12 cellular contexts compared by ENCODE assay signal in genomic region chr18:46196627-46197243, GRCh38.
"Had no signal": no experiment of that assay in that cellular context is flagged by ENCODE, and none has a peak within 500 bp of the region (broad histone marks: within the 10 kb centered on the region; RNA-seq: fewer than 3 reads in every experiment).

No MANE protein-coding gene starts in this region.

- DNase-seq: activated CD4-positive, alpha-beta T cell treated with anti-CD3 and anti-CD28 coated beads, Interleukin-2, amount 50 U/mL, for 1 hour; activated naive CD4-positive, alpha-beta T cell treated with anti-CD3 and anti-CD28 coated beads, Interleukin-2, amount 50 U/mL, for 16 hours; activated T-cell treated with anti-CD3 and anti-CD28 coated beads for 4 hours; central memory CD4-positive, alpha-beta T cell; lower lobe of right lung; naive B cell; pancreas; stimulated activated CD4-positive, alpha-beta T cell treated with anti-CD3 and anti-CD28 coated beads, Interleukin-4, amount 100 ng/mL, for 4 hours; stimulated activated CD8-positive, alpha-beta memory T cell treated with anti-CD3 and anti-CD28 coated beads, Interleukin-4, amount 100 ng/mL, for 48 hours; stimulated activated naive CD8-positive, alpha-beta T cell treated with anti-CD3 and anti-CD28 coated beads, Interleukin-15, Interleukin-2, amounts not matched to agents 100 U/mL and 50 U/mL, for 24 hours; T-cell; T-helper 9 cell had no signal

- ATAC-seq: lower lobe of right lung; pancreas; stimulated activated naive CD8-positive, alpha-beta T cell treated with anti-CD3 and anti-CD28 coated beads, Interleukin-15, Interleukin-2, amounts not matched to agents 100 U/mL and 50 U/mL, for 24 hours; T-cell had no signal
